ENCODE assay signal across 24 cellular contexts in genomic region chr13:31895687-31896086, GRCh38.
DNase-seq lines count a peak whose midpoint lies in the region; ATAC-seq and TF ChIP-seq lines count a peak whose summit lies in the region.
"Had no signal": no experiment of that assay in that cellular context is flagged by ENCODE, and none has a peak within 500 bp of the region (broad histone marks: within the 10 kb centered on the region; RNA-seq: fewer than 3 reads in every experiment).

No MANE protein-coding gene starts in this region.

- no peaks in the 10 kb centered on the region for H3K36me3 ChIP-seq in CD4-positive, alpha-beta memory T cell (ENCODE audit: insufficient read depth, low read length)
- H3K36me3 ChIP-seq in heart left ventricle (no peaks in the 10 kb centered on the region), gastrocnemius medialis (no peaks in the 10 kb centered on the region)
- H3K36me3 ChIP-seq: pancreas had no signal

- peak overlapping the region in 4 of 7 donors; percentile 42 to 76 (median 68) for H3K27ac Mint-ChIP-seq in CD4-positive, alpha-beta memory T cell
- peak overlapping the region; percentile 87 for H3K27ac Mint-ChIP-seq in activated T-helper 17 cell treated with anti-CD3 and anti-CD28 coated beads, Interleukin-2, amount 50 U/mL, for 72 hours
- H3K27ac Mint-ChIP-seq: activated CD8-positive, alpha-beta T cell treated with anti-CD3 and anti-CD28 coated beads, Interleukin-2, amount 10 ng/mL, durations not matched to agents 7 days and 5 days; activated naive CD4-positive, alpha-beta T cell treated with anti-CD3 and anti-CD28 coated beads, Interleukin-2, amount 50 U/mL, for 24 hours; B cell; nephron had no signal

- H3K27me3 Mint-ChIP-seq in CD4-positive, alpha-beta memory T cell, result peaks cover 0 to 3% of the 10 kb centered on the region in 2 donors
- H3K27me3 Mint-ChIP-seq in activated T-helper 17 cell treated with anti-CD3 and anti-CD28 coated beads, Interleukin-2, amount 50 U/mL, for 72 hours, result no peaks in the 10 kb centered on the region
- H3K27me3 Mint-ChIP-seq: B cell had no signal

- peak; percentile 49 for ATAC-seq in activated T-helper 17 cell treated with anti-CD3 and anti-CD28 coated beads, Interleukin-2, amount 50 U/mL, for 72 hours (replicated peaks)
- ATAC-seq in heart left ventricle (peak; percentile 43 to 57 (median 48)), gastrocnemius medialis (no peak), GM19035 (IDR thresholded peaks at IDR 0.05; ENCODE audit: unreplicated experiment) (no peak), GM18858 (IDR thresholded peaks at IDR 0.05; ENCODE audit: unreplicated experiment) (no peak)
- ATAC-seq: activated CD8-positive, alpha-beta T cell treated with anti-CD3 and anti-CD28 coated beads, Interleukin-2, amount 10 ng/mL, durations not matched to agents 7 days and 5 days; pancreas had no signal

- intact Hi-C loops in CD4-positive, alpha-beta memory T cell (cut with micrococcal nuclease), result no loop called here
- intact Hi-C loops in heart left ventricle (cut with DNase I), result loop anchor here in 1 of 10 donors (2.0 kb wide), 1 partner anchor 49 kb away; no protein-coding TSS in a partner anchor
- intact Hi-C loops in gastrocnemius medialis (cut with DNase I; ENCODE audit: low total_unique reads), result no loop called here

- H3K27me3 ChIP-seq in CD4-positive, alpha-beta memory T cell (ENCODE audit: insufficient read depth, low read length), result no peaks in the 10 kb centered on the region
- H3K27me3 ChIP-seq in heart left ventricle, result no peaks in the 10 kb centered on the region
- no peaks in the 10 kb centered on the region for H3K27me3 ChIP-seq in gastrocnemius medialis
- H3K27me3 ChIP-seq: pancreas, testis had no signal

- no peak overlapping the region for H3K4me3 ChIP-seq in CD4-positive, alpha-beta memory T cell (ENCODE audit: low read length in 2 of 2)
- H3K4me3 ChIP-seq in heart left ventricle (no peak overlapping the region), gastrocnemius medialis (no peak overlapping the region)
- H3K4me3 ChIP-seq: lung, pancreas, testis had no signal

- DNase-seq in CD4-positive, alpha-beta memory T cell, result no peak
- DNase-seq in heart left ventricle (no peak), gastrocnemius medialis (no peak), LoVo (ENCODE audit: low spot score) (no peak), NCI-H345 treated with DMSO at 0.1 percent for 48 hours (lab: John Stamatoyannopoulos, UW; ENCODE audit: unreplicated experiment) (no peak)
- DNase-seq: activated CD8-positive, alpha-beta T cell treated with anti-CD3 and anti-CD28 coated beads, Interleukin-2, amount 10 ng/mL, durations not matched to agents 7 days and 5 days; amygdala; effector memory CD4-positive, alpha-beta T cell; H9; KBM-7; NCI-H2029; pancreas; SHP77 treated with DMSO at 0.1 percent for 48 hours; stimulated activated CD4-positive, alpha-beta T cell treated with anti-CD3 and anti-CD28 coated beads, Interleukin-1b, Interleukin-23, amount 100 ng/mL, for 48 hours; stimulated activated naive CD4-positive, alpha-beta T cell treated with Interleukin-2 at 50 U/mL for 16 hours; T-helper 9 cell had no signal

- no peak overlapping the region for H3K27ac ChIP-seq in CD4-positive, alpha-beta memory T cell (ENCODE audit: low read depth, low read length)
- H3K27ac ChIP-seq in heart left ventricle (peak overlapping the region; percentile 2 to 83 (median 72)), gastrocnemius medialis (peak overlapping the region in 3 of 4 donors; percentile 19 to 29 (median 20))
- H3K27ac ChIP-seq: pancreas, testis had no signal

- peaks cover 10 to 58% (median 28%) of the 10 kb centered on the region in 4 donors for H3K4me1 Mint-ChIP-seq in CD4-positive, alpha-beta memory T cell
- peaks cover 19% of the 10 kb centered on the region for H3K4me1 Mint-ChIP-seq in activated T-helper 17 cell treated with anti-CD3 and anti-CD28 coated beads, Interleukin-2, amount 50 U/mL, for 72 hours
- H3K4me1 Mint-ChIP-seq: activated naive CD4-positive, alpha-beta T cell treated with anti-CD3 and anti-CD28 coated beads, Interleukin-2, amount 50 U/mL, for 24 hours had no signal

- CTCF ChIA-PET in CD4-positive, alpha-beta memory T cell (lab: Charles Lee; ENCODE audit: partially characterized antibody), result interaction anchor here (1.1 kb wide), 1 partner anchor 14 kb away, joined by 8 read pairs; no protein-coding TSS in a partner anchor

- 39 to 53% (median 43%) methylated on average over 3 of the region's 3 CpGs for WGBS in heart left ventricle, 4 donors

- TF ChIP-seq POLR2A in heart left ventricle (IDR thresholded peaks at IDR 0.05) (no peak), gastrocnemius medialis (IDR thresholded peaks at IDR 0.05) (no peak)

- no peaks in the 10 kb centered on the region for H3K9me3 ChIP-seq in CD4-positive, alpha-beta memory T cell (ENCODE audit: control insufficient read depth in 1 of 2, low read length in 2 of 2)
- H3K9me3 ChIP-seq in heart left ventricle (peaks cover 0 to under 1% (median 0%) of the 10 kb centered on the region in 12 donors), gastrocnemius medialis (no peaks in the 10 kb centered on the region)
- H3K9me3 ChIP-seq: pancreas, testis had no signal

- H3K36me3 Mint-ChIP-seq in CD4-positive, alpha-beta memory T cell, result no peaks in the 10 kb centered on the region
- no peaks in the 10 kb centered on the region for H3K36me3 Mint-ChIP-seq in activated T-helper 17 cell treated with anti-CD3 and anti-CD28 coated beads, Interleukin-2, amount 50 U/mL, for 72 hours (ENCODE audit: low read depth)
- H3K36me3 Mint-ChIP-seq: activated naive CD4-positive, alpha-beta T cell treated with anti-CD3 and anti-CD28 coated beads, Interleukin-2, amount 50 U/mL, for 24 hours had no signal

- H3K4me1 ChIP-seq in CD4-positive, alpha-beta memory T cell (ENCODE audit: insufficient read depth, low read length), result peaks cover 33% of the 10 kb centered on the region
- H3K4me1 ChIP-seq in heart left ventricle, result peaks cover 9 to 86% (median 63%) of the 10 kb centered on the region in 12 donors
- peaks cover 8 to 27% of the 10 kb centered on the region in 2 donors for H3K4me1 ChIP-seq in gastrocnemius medialis
- H3K4me1 ChIP-seq: pancreas had no signal

- no peaks in the 10 kb centered on the region for H3K9me3 Mint-ChIP-seq in CD4-positive, alpha-beta memory T cell
- H3K9me3 Mint-ChIP-seq in activated T-helper 17 cell treated with anti-CD3 and anti-CD28 coated beads, Interleukin-2, amount 50 U/mL, for 72 hours, result no peaks in the 10 kb centered on the region
- H3K9me3 Mint-ChIP-seq: activated naive CD4-positive, alpha-beta T cell treated with anti-CD3 and anti-CD28 coated beads, Interleukin-2, amount 50 U/mL, for 24 hours had no signal

- POLR2A ChIA-PET in CD4-positive, alpha-beta memory T cell (lab: Charles Lee; ENCODE audit: partially characterized antibody), result no interaction called here

- TF ChIP-seq CTCF in heart left ventricle (IDR thresholded peaks at IDR 0.05), result no peak
- TF ChIP-seq CTCF in gastrocnemius medialis (IDR thresholded peaks at IDR 0.05 in 4 of 5, conservative IDR thresholded peaks at IDR 0.05 in 1 of 5), result no peak

- in situ Hi-C loops in gastrocnemius medialis (cut with MboI; ENCODE audit: low sequenced_read_pairs in 4 of 4), result no loop called here

- H3K4me3 Mint-ChIP-seq in CD4-positive, alpha-beta memory T cell, result peak overlapping the region in 6 of 8 donors; percentile 8 to 64 (median 42)
- peak overlapping the region; percentile 74 for H3K4me3 Mint-ChIP-seq in activated T-helper 17 cell treated with anti-CD3 and anti-CD28 coated beads, Interleukin-2, amount 50 U/mL, for 72 hours
- H3K4me3 Mint-ChIP-seq: activated CD8-positive, alpha-beta T cell treated with anti-CD3 and anti-CD28 coated beads, Interleukin-2, amount 10 ng/mL, durations not matched to agents 7 days and 5 days; activated naive CD4-positive, alpha-beta T cell treated with anti-CD3 and anti-CD28 coated beads, Interleukin-2, amount 50 U/mL, for 24 hours; B cell; H9; nephron had no signal

Comparison
In these comparisons a context has a peak if more than half of its experiments do, and no peak if none do; other contexts are left out.
1. ATAC-seq: peak in activated T-helper 17 cell treated with anti-CD3 and anti-CD28 coated beads, Interleukin-2, amount 50 U/mL, for 72 hours (single experiment) and heart left ventricle (4 of 4); none in gastrocnemius medialis (0 of 2), GM19035 (single experiment) and GM18858 (single experiment).